18 cellular contexts compared by ENCODE assay signal in the genomic region with DNA sequence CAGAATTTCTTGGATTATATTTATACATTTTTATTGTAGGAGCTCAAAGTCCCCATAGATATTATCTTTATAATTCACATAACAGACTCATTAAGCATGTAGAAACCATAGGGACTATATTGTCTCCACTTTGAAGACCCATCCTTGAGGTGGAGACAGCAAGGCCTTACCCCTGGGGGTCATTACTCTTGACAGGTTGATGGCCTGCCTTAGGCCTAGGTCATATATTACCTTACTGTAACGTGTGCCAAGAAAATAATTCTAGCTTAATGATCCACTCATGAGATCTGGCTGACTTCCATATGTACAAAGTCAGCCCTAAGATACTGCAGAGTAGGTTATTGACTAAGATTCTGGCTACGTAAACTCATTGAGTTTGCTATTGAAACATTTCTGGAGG.
"Had no signal": no experiment of that assay in that cellular context is flagged by ENCODE, and none has a peak within 500 bp of the region (broad histone marks: within the 10 kb centered on the region; RNA-seq: fewer than 3 reads in every experiment).

No MANE protein-coding gene starts in this region.

- H3K4me3 Mint-ChIP-seq: stimulated activated naive CD8-positive, alpha-beta T cell treated with anti-CD3 and anti-CD28 coated beads, Interleukin-15, Interleukin-2, amounts not matched to agents 100 ng/mL and 50 ng/mL, for 24 hours had no signal

- DNase-seq: activated CD4-positive, alpha-beta T cell treated with anti-CD3 and anti-CD28 coated beads, Interleukin-2, amount 50 U/mL, for 4 hours; activated gamma-delta T cell; adrenal gland; dermis blood vessel endothelial cell; effector memory CD4-positive, alpha-beta T cell; heart right ventricle; kidney glomerular epithelial cell; midbrain; occipital lobe; right cardiac atrium; stimulated activated CD4-positive, alpha-beta T cell treated with anti-CD3 and anti-CD28 coated beads, Interleukin-15, amount 100 ng/mL, for 24 hours; stimulated activated CD4-positive, alpha-beta T cell treated with anti-CD3 and anti-CD28 coated beads, Interleukin-2, amount 100 ng/mL, for 48 hours; T-helper 1 cell; T-helper 9 cell; uterus had no signal

- H3K27ac Mint-ChIP-seq: activated naive CD4-positive, alpha-beta T cell treated with anti-CD3 and anti-CD28 coated beads, Interleukin-2, amount 50 U/mL, for 72 hours; stimulated activated naive CD8-positive, alpha-beta T cell treated with anti-CD3 and anti-CD28 coated beads, Interleukin-15, Interleukin-2, amounts not matched to agents 100 ng/mL and 50 ng/mL, for 24 hours had no signal

- ATAC-seq: activated CD4-positive, CD25-positive, alpha-beta regulatory T cell treated with anti-CD3 and anti-CD28 coated beads, Interleukin-2, amount 50 U/mL, for 24 hours; activated naive CD4-positive, alpha-beta T cell treated with anti-CD3 and anti-CD28 coated beads, Interleukin-2, amount 50 U/mL, for 72 hours; heart right ventricle; right cardiac atrium had no signal
